Comparison of ENCODE assay signal across 8 cellular contexts in the genomic region with DNA sequence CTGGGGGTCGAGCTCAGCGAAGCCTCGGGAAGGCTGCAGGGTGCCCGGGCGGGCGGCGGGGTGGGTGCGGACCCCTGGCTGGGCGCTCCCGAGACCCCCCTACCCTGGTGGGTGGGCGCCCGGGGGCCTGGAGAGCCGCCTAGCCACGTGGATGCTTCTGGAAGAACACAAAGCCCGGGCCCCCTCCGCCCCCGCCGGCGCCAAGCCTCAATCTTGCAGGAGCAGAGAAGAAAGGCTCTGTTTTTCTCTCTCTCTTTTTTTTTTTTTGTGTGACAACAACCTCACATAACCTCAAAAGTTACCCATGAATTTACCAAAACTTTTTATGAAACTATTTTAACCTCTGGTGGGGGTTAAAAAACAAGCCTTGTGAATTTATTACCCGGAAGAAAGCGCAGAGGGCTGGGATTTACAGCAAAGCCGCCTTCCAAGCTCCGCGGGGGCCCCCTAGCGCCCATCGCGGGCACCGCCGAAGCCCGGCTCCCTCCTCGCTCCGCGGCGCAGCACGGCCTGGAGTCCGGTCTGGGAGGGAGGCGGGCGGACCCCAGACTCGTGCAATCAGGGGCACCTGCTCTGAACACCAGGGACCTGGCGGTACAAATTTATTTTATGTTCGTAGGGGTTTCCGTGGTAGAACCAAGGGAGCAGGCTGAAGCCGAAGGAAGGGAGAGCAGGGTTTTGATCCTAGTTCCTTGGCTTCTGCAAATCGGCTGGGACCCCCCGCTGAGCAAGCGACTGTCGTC.
DNase-seq lines count a peak whose midpoint lies in the region; ATAC-seq, FAIRE-seq and TF ChIP-seq lines count a peak whose summit lies in the region.

No MANE protein-coding gene starts in this region.

- peak overlapping the region; percentile 46 for H3K4me3 ChIP-seq in retinal pigment epithelial cell (ENCODE audit: low read length)

- FAIRE-seq in H54 (lab: Jason Lieb, UNC), result no peak

- DNase-seq in DMS79 (lab: John Stamatoyannopoulos, UW) (peak; percentile 28), H54 (ENCODE audit: insufficient read length, low spot score) (peak; percentile 79), NCI-H1092 treated with DMSO at 0.1 percent for 48 hours (lab: John Stamatoyannopoulos, UW) (peak; percentile 31), T1000 (lab: John Stamatoyannopoulos, UW) (peak; percentile 1), astrocyte of the hippocampus (ENCODE audit: low read depth, low spot score) (peak; percentile 87), hippocampal formation (lab: John Stamatoyannopoulos, UW) (peak; percentile 59 to 66), retinal pigment epithelial cell (ENCODE audit: low read depth) (peak; percentile 8)

- ATAC-seq in HG02840 (IDR thresholded peaks at IDR 0.05; ENCODE audit: low FRiP score, unreplicated experiment), result no peak

- no peak for TF ChIP-seq POLR2A in H54 (IDR thresholded peaks at IDR 0.05; ENCODE audit: low read depth, low read length)

- peak; percentile 90 for TF ChIP-seq CTCF in retinal pigment epithelial cell (conservative IDR thresholded peaks at IDR 0.05; ENCODE audit: low read depth, low read length)

Comparison
In these comparisons a context has a peak if more than half of its experiments do, and no peak if none do; other contexts are left out.
1. DNase-seq: peak in every context shown above with its lines; median percentile 87 in astrocyte of the hippocampus; 79 in H54; 62 in hippocampal formation; 31 in NCI-H1092 treated with DMSO at 0.1 percent for 48 hours; 28 in DMS79; 8 in retinal pigment epithelial cell; 1 in T1000.